20 cellular contexts compared by ENCODE assay signal in the genomic region with DNA sequence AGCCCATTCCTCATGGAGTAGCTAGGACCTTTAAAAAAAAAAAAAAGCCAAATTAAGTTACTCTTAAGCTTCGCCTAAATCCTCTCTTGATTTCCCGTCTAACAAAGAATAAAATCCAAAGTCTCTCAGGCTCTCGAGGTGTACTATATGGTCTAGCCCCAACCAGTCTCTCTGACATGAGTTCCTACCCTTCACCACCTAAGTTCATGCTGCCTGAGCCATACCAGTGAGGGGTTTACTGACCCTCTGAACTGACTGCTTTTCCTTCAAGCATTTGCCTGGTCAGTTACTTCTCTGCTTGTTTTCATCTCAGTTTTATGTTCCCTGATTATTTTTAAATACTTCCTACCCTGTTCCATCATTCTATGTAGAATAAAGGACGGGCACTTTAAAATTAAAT.
"Had no signal": no experiment of that assay in that cellular context is flagged by ENCODE, and none has a peak within 500 bp of the region (broad histone marks: within the 10 kb centered on the region; RNA-seq: fewer than 3 reads in every experiment).

No MANE protein-coding gene starts in this region.

- H3K27ac ChIP-seq: esophagus squamous epithelium, gastroesophageal sphincter, ovary, right atrium auricular region, tibial artery, upper lobe of left lung had no signal

- H3K4me1 ChIP-seq: esophagus squamous epithelium, right atrium auricular region had no signal

- DNase-seq: effector memory CD8-positive, alpha-beta T cell; esophagus squamous epithelium; foreskin fibroblast; glutamatergic neuron; kidney; left colon; mammary epithelial cell; naive thymus-derived CD8-positive, alpha-beta T cell; nucleus accumbens; ovary; stimulated activated CD4-positive, alpha-beta T cell treated with anti-CD3 and anti-CD28 coated beads, Interleukin-4, amount 100 ng/mL, for 1 hour; stimulated activated CD8-positive, alpha-beta memory T cell treated with anti-CD3 and anti-CD28 coated beads, Interleukin-4, amount 100 ng/mL, for 48 hours; tibial artery; upper lobe of left lung had no signal

- H3K36me3 ChIP-seq: ovary, right atrium auricular region, upper lobe of left lung had no signal

- H3K9me3 ChIP-seq: esophagus squamous epithelium, gastroesophageal sphincter, ovary, right atrium auricular region, tibial artery, upper lobe of left lung had no signal

- ATAC-seq: effector memory CD8-positive, alpha-beta T cell; gastroesophageal sphincter; left colon; naive thymus-derived CD8-positive, alpha-beta T cell; stimulated activated effector memory CD8-positive, alpha-beta T cell treated with anti-CD3 and anti-CD28 coated beads, Interleukin-12 subunit alpha, Interleukin-12 subunit beta, amount 100 ng/mL, for 72 hours had no signal

- H3K27ac Mint-ChIP-seq: effector memory CD8-positive, alpha-beta T cell; stimulated activated effector memory CD8-positive, alpha-beta T cell treated with anti-CD3 and anti-CD28 coated beads, Interleukin-12 subunit alpha, Interleukin-12 subunit beta, amount 100 ng/mL, for 72 hours had no signal

- H3K9me3 Mint-ChIP-seq: central memory CD8-positive, alpha-beta T cell; effector memory CD8-positive, alpha-beta T cell; stimulated activated effector memory CD8-positive, alpha-beta T cell treated with anti-CD3 and anti-CD28 coated beads, Interleukin-12 subunit alpha, Interleukin-12 subunit beta, amount 100 ng/mL, for 72 hours had no signal

- H3K4me3 Mint-ChIP-seq: central memory CD8-positive, alpha-beta T cell; effector memory CD8-positive, alpha-beta T cell; neural crest cell; stimulated activated effector memory CD8-positive, alpha-beta T cell treated with anti-CD3 and anti-CD28 coated beads, Interleukin-12 subunit alpha, Interleukin-12 subunit beta, amount 100 ng/mL, for 72 hours; stimulated activated naive CD8-positive, alpha-beta T cell treated with anti-CD3 and anti-CD28 coated beads, Interleukin-15, Interleukin-2, amounts not matched to agents 100 ng/mL and 50 ng/mL, for 24 hours had no signal

- H3K27me3 Mint-ChIP-seq: central memory CD8-positive, alpha-beta T cell; effector memory CD8-positive, alpha-beta T cell; naive thymus-derived CD8-positive, alpha-beta T cell; stimulated activated naive CD8-positive, alpha-beta T cell treated with anti-CD3 and anti-CD28 coated beads, Interleukin-15, Interleukin-2, amounts not matched to agents 100 ng/mL and 50 ng/mL, for 24 hours had no signal

- FAIRE-seq: kidney had no signal

- H3K4me3 ChIP-seq: esophagus squamous epithelium, gastroesophageal sphincter, ovary, right atrium auricular region, tibial artery, upper lobe of left lung had no signal

- H3K4me1 Mint-ChIP-seq: neural crest cell had no signal

- H3K27me3 ChIP-seq: esophagus squamous epithelium, gastroesophageal sphincter, ovary, right atrium auricular region, tibial artery, upper lobe of left lung had no signal
